Comparison of ENCODE assay signal across 8 cellular contexts in genomic region chr2:56184500-56184996, GRCh38. TPM values are rescaled to one million over a fixed set of nuclear protein-coding genes. Genes with fewer than 3 reads are reported as not detected.
A peak's percentile ranks its signal among the peaks of the same experiment; 100 is the strongest.
DNase-seq lines count a peak whose midpoint lies in the region; ATAC-seq lines count a peak whose summit lies in the region.

No MANE protein-coding gene starts in this region.

- no peaks in the 10 kb centered on the region for H3K9me3 Mint-ChIP-seq in activated CD4-positive, alpha-beta T cell treated with anti-CD3 and anti-CD28 coated beads, Interleukin-2, amount 10 ng/mL, durations not matched to agents 24 days and 14 days

- H3K36me3 Mint-ChIP-seq in activated CD4-positive, alpha-beta T cell treated with anti-CD3 and anti-CD28 coated beads, Interleukin-2, amount 10 ng/mL, durations not matched to agents 24 days and 14 days (ENCODE audit: low read depth), result no peaks in the 10 kb centered on the region

- no peak for ATAC-seq in GM18517 (IDR thresholded peaks at IDR 0.05; ENCODE audit: unreplicated experiment)

- H3K4me3 Mint-ChIP-seq in activated CD4-positive, alpha-beta T cell treated with anti-CD3 and anti-CD28 coated beads, Interleukin-2, amount 10 ng/mL, durations not matched to agents 24 days and 14 days, result no peak overlapping the region

- H3K9me3 ChIP-seq in mucosa of rectum (ENCODE audit: control insufficient read depth in 2 of 2, low read length in 2 of 2), result no peaks in the 10 kb centered on the region

- intact Hi-C loops in activated CD4-positive, alpha-beta T cell treated with anti-CD3 and anti-CD28 coated beads, Interleukin-2, amount 10 ng/mL, durations not matched to agents 24 days and 14 days (cut with micrococcal nuclease), result loop anchor here (5.0 kb wide), 2 partner anchors 563 to 1313 kb away; no protein-coding TSS in a partner anchor

- H3K27ac Mint-ChIP-seq in activated CD4-positive, alpha-beta T cell treated with anti-CD3 and anti-CD28 coated beads, Interleukin-2, amount 10 ng/mL, durations not matched to agents 24 days and 14 days, result no peak overlapping the region

- H3K27ac ChIP-seq in mucosa of rectum (ENCODE audit: low read depth in 2 of 2, low read length in 2 of 2), result no peak overlapping the region

- H3K9ac ChIP-seq in mucosa of rectum (ENCODE audit: low read depth in 1 of 2, low read length in 2 of 2), result no peak overlapping the region

- DNase-seq in activated CD4-positive, alpha-beta T cell treated with anti-CD3 and anti-CD28 coated beads, Interleukin-2, amount 10 ng/mL, durations not matched to agents 24 days and 14 days, result peak; percentile 56
- no peak for DNase-seq in activated CD4-positive, alpha-beta T cell treated with anti-CD3 and anti-CD28 coated beads for 1 hour
- DNase-seq in M059J (ENCODE audit: low read depth), result peak; percentile 53
- DNase-seq in dermis blood vessel endothelial cell, result peak; percentile 47
- no peak for DNase-seq in T-helper 9 cell
- DNase-seq in MV-4-11 (lab: John Stamatoyannopoulos, UW), result no peak

- H3K27me3 ChIP-seq in mucosa of rectum (ENCODE audit: control insufficient read depth in 2 of 2, insufficient read depth in 2 of 2, low read length in 2 of 2), result peaks cover 13 to 15% of the 10 kb centered on the region in 2 donors

- no peaks in the 10 kb centered on the region for H3K36me3 ChIP-seq in mucosa of rectum (ENCODE audit: control insufficient read depth in 2 of 2, insufficient read depth in 2 of 2, low read length in 2 of 2)

- peaks cover 5% of the 10 kb centered on the region for H3K4me1 Mint-ChIP-seq in activated CD4-positive, alpha-beta T cell treated with anti-CD3 and anti-CD28 coated beads, Interleukin-2, amount 10 ng/mL, durations not matched to agents 24 days and 14 days

- H3K4me1 ChIP-seq in mucosa of rectum (ENCODE audit: control insufficient read depth in 2 of 2, insufficient read depth in 2 of 2, low read length in 2 of 2), result peaks cover 3 to 9% of the 10 kb centered on the region in 2 donors

- peaks cover 50% of the 10 kb centered on the region for H3K27me3 Mint-ChIP-seq in activated CD4-positive, alpha-beta T cell treated with anti-CD3 and anti-CD28 coated beads, Interleukin-2, amount 10 ng/mL, durations not matched to agents 24 days and 14 days

- peak overlapping the region; percentile 20 to 64 for H3K4me3 ChIP-seq in mucosa of rectum (ENCODE audit: low read length in 2 of 2)

RNA-seq across cellular contexts. Expression of gene CCDC85A, which starts 0.8 kb away (rescaled TPM):
- not detected in 2 replicates for total RNA-seq in activated CD4-positive, alpha-beta T cell treated with anti-CD3 and anti-CD28 coated beads, Interleukin-2, amount 10 ng/mL, durations not matched to agents 24 days and 14 days
- total RNA-seq in M059J (2014; rRNA removed; shearing (Covaris generic)), result 10.2 and 23.3 TPM in 2 replicates
- 15.8 and 21.4 TPM in 2 replicates for total RNA-seq in dermis blood vessel endothelial cell

Comparison
In these comparisons a context has a peak if more than half of its experiments do, and no peak if none do; other contexts are left out.
1. DNase-seq: peak in activated CD4-positive, alpha-beta T cell treated with anti-CD3 and anti-CD28 coated beads, Interleukin-2, amount 10 ng/mL, durations not matched to agents 24 days and 14 days (single experiment), M059J (single experiment) and dermis blood vessel endothelial cell (single experiment); none in activated CD4-positive, alpha-beta T cell treated with anti-CD3 and anti-CD28 coated beads for 1 hour (single experiment), T-helper 9 cell (single experiment) and MV-4-11 (single experiment).
2. RNA of gene CCDC85A, which starts 0.8 kb away (total RNA-seq): 10.2 to 23.3 TPM in M059J and 15.8 to 21.4 TPM in dermis blood vessel endothelial cell; not detected in activated CD4-positive, alpha-beta T cell treated with anti-CD3 and anti-CD28 coated beads, Interleukin-2, amount 10 ng/mL, durations not matched to agents 24 days and 14 days; every median in the first group is over 10 times any median in the second.